In the genomic region with DNA sequence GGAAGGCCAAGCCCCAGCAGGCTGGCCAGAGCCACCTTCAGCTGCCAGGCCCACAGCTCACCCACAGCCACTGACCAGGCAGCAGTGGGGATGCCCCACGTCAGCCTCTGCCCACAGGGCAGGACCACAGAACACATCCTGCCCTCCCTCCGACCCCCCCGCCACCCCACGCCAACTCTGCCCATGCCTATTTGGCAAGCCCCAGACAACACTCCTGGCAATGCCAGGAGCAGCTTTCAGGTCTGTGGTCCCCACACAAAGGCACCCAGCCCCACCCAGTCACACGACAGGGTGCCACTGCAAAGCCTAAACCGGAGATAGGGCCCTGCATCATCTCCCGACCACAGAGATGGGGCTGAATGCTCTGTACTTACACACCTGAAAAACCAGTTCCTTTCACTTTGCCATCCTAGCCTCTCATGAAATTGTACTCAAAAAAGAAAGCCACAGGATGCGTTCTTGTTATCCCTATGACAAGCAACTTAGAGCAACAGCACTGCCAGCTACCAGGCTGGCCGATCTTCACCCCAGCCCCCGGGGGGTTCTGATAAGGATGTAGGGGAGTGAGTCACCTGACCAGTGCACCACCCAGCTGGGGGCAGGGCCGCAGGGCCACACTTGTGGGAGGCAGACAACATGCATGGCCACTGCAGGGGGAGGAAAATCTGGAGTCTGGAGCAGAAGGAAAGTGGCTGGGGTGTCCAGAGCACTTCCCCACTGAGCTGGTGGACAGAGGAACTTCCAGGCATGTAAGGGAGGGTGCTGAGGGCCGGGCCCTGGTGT, we compare ENCODE assay signal across 10 cellular contexts. TPM values are rescaled to one million over a fixed set of nuclear protein-coding genes. Genes with fewer than 3 reads are reported as not detected.
DNase-seq lines count a peak whose midpoint lies in the region; ATAC-seq, FAIRE-seq and TF ChIP-seq lines count a peak whose summit lies in the region.
"Had no signal": no experiment of that assay in that cellular context is flagged by ENCODE, and none has a peak within 500 bp of the region (broad histone marks: within the 10 kb centered on the region; RNA-seq: fewer than 3 reads in every experiment).

No MANE protein-coding gene starts in this region.

- no peak overlapping the region for H2AFZ ChIP-seq in PC-3 (ENCODE audit: low read length)
- H2AFZ ChIP-seq in astrocyte (ENCODE audit: low read depth, low read length) = no peak overlapping the region

- H3K4me3 ChIP-seq in PC-3 (ENCODE audit: low read length) = peak overlapping the region; percentile 36; the same call in 1 of the 2 replicates
- H3K4me3 ChIP-seq in astrocyte (ENCODE audit: insufficient read depth, low read depth, low read length) = no peak overlapping the region

- peak overlapping the region; percentile 56 for H3K27ac ChIP-seq in PC-3 (ENCODE audit: low read length)
- H3K27ac ChIP-seq in astrocyte (ENCODE audit: low read depth, low read length) = no peak overlapping the region

- no peak overlapping the region for H3K9ac ChIP-seq in PC-3 (ENCODE audit: low read length)
- H3K9ac ChIP-seq in astrocyte (ENCODE audit: low read length) = no peak overlapping the region

- H3K4me3 Mint-ChIP-seq in astrocyte (ENCODE audit: unreplicated experiment) (no peak overlapping the region), progenitor cell of endocrine pancreas (ENCODE audit: low read depth) (no peak overlapping the region)

- peaks cover 8% of the 10 kb centered on the region for H3F3A ChIP-seq in PC-3 (ENCODE audit: low read length, unreplicated experiment)

- no peaks in the 10 kb centered on the region for H4K20me1 ChIP-seq in PC-3 (ENCODE audit: low read length)
- peaks cover 13% of the 10 kb centered on the region for H4K20me1 ChIP-seq in astrocyte (ENCODE audit: insufficient read depth, low read length)

- TF ChIP-seq CTCF in PC-3 (conservative IDR thresholded peaks at IDR 0.05; ENCODE audit: low read depth, low read length) = no peak
- no peak for TF ChIP-seq CTCF in astrocyte (IDR thresholded peaks at IDR 0.05; ENCODE audit: insufficient read depth, low read depth, low read length)
- TF ChIP-seq CTCF in progenitor cell of endocrine pancreas (IDR thresholded peaks at IDR 0.05; ENCODE audit: unreplicated experiment) = no peak

- peaks cover 4% of the 10 kb centered on the region for H3K36me3 Mint-ChIP-seq in astrocyte (ENCODE audit: low read depth, unreplicated experiment)
- peaks cover 6% of the 10 kb centered on the region for H3K36me3 Mint-ChIP-seq in progenitor cell of endocrine pancreas (ENCODE audit: insufficient read depth)

- CTCF ChIA-PET in PC-3 (lab: Charles Lee) = no interaction called here

- H3K4me1 Mint-ChIP-seq in astrocyte (ENCODE audit: low read depth, unreplicated experiment) (peaks cover 9% of the 10 kb centered on the region), progenitor cell of endocrine pancreas (ENCODE audit: low read depth) (peaks cover 9% of the 10 kb centered on the region)

- no peaks in the 10 kb centered on the region for H3K9me2 ChIP-seq in PC-3 (replicated peaks; ENCODE audit: low read length)

- H3K36me3 ChIP-seq in PC-3 (ENCODE audit: low read depth, low read length) = peaks cover 9% of the 10 kb centered on the region
- H3K36me3 ChIP-seq in astrocyte (ENCODE audit: insufficient read depth, low read length) = peaks cover 5% of the 10 kb centered on the region

- H3K4me1 ChIP-seq in PC-3 (ENCODE audit: insufficient read depth, low read length) (peaks cover 30% of the 10 kb centered on the region), astrocyte (ENCODE audit: insufficient read depth, low read length) (peaks cover 13% of the 10 kb centered on the region)

- ATAC-seq in PC-3 = peak; percentile 60
- no peak for ATAC-seq in left cardiac atrium
- ATAC-seq: left lobe of liver had no signal

- H3K4me2 ChIP-seq in PC-3 (ENCODE audit: low read length) (peak overlapping the region; percentile 75), astrocyte (ENCODE audit: low read length) (peak overlapping the region; percentile 17)

- peaks cover 10% of the 10 kb centered on the region for H3K27me3 Mint-ChIP-seq in astrocyte (ENCODE audit: low read depth, unreplicated experiment)
- H3K27me3 Mint-ChIP-seq in progenitor cell of endocrine pancreas = peaks cover 4% of the 10 kb centered on the region

- peak; percentile 28 for DNase-seq in activated CD4-positive, alpha-beta T cell treated with anti-CD3 and anti-CD28 coated beads for 48 hours
- no peak for DNase-seq in activated CD4-positive, alpha-beta T cell treated with anti-CD3 and anti-CD28 coated beads, Interleukin-2, amount 50 U/mL, for 4 hours
- DNase-seq in PC-3 (peak; percentile 88), astrocyte (ENCODE audit: low read depth) (no peak), progenitor cell of endocrine pancreas (ENCODE audit: low spot score, unreplicated experiment) (no peak), COLO829 (ENCODE audit: low spot score) (no peak), left cardiac atrium (no peak), inferior parietal cortex (ENCODE audit: extremely low spot score) (no peak)
- DNase-seq: cerebellar nuclear complex had no signal

- intact Hi-C loops in PC-3 (cut with micrococcal nuclease) (no loop called here), left cardiac atrium (cut with DNase I) (no loop called here)

- no peak for FAIRE-seq in astrocyte (lab: Jason Lieb, UNC)

- BruUV-seq in PC-3 (replicated peaks; lab: Mats Ljungman, UMichigan) = no TSS peak

- H3K9me3 Mint-ChIP-seq in astrocyte (ENCODE audit: unreplicated experiment) (no peaks in the 10 kb centered on the region), progenitor cell of endocrine pancreas (ENCODE audit: low read depth) (no peaks in the 10 kb centered on the region)

- H3K9me3 ChIP-seq in PC-3 (ENCODE audit: low read length) (no peaks in the 10 kb centered on the region), astrocyte (ENCODE audit: insufficient read depth, low read depth, low read length) (no peaks in the 10 kb centered on the region)

- H3K27me3 ChIP-seq in PC-3 (ENCODE audit: low read length) (no peaks in the 10 kb centered on the region), astrocyte (ENCODE audit: insufficient read depth, low read length) (no peaks in the 10 kb centered on the region)

- H3K79me2 ChIP-seq in PC-3 (ENCODE audit: low read length) = no peaks in the 10 kb centered on the region
- H3K79me2 ChIP-seq in astrocyte (ENCODE audit: insufficient read depth, low read length) = no peaks in the 10 kb centered on the region

- POLR2A ChIA-PET in PC-3 (lab: Charles Lee; ENCODE audit: unreplicated experiment) = interaction anchor here (0.5 to 0.6 kb wide), 3 partner anchors 10 to 325 kb away, joined by 3 to 4 read pairs (median 4); no protein-coding TSS in a partner anchor

- H3K27ac Mint-ChIP-seq in astrocyte (ENCODE audit: unreplicated experiment) = no peak overlapping the region
- peak overlapping the region; percentile 80 for H3K27ac Mint-ChIP-seq in progenitor cell of endocrine pancreas

RNA-seq across cellular contexts. Expression of gene UBE2G2, which starts 36.2 kb away (rescaled TPM):
- 159 and 189 TPM in 2 replicates for total RNA-seq in PC-3 (2014; rRNA removed)
- 63.8 and 74.5 TPM in 2 replicates for total RNA-seq in astrocyte
- 78.7 and 85.2 TPM in 2 replicates for total RNA-seq in progenitor cell of endocrine pancreas
- total RNA-seq in left cardiac atrium = 10 to 100 TPM; 62.0 to 83.0 TPM

RNA-seq across cellular contexts. Expression of gene SUMO3, which starts 52.4 kb away (rescaled TPM):
- 242 and 290 TPM in 2 replicates for total RNA-seq in PC-3 (2014; rRNA removed)
- total RNA-seq in astrocyte = 72.7 and 83.5 TPM in 2 replicates
- 65.0 and 73.5 TPM in 2 replicates for total RNA-seq in progenitor cell of endocrine pancreas
- 10 to 100 TPM; 71.2 to 93.3 TPM for total RNA-seq in left cardiac atrium

RNA-seq across cellular contexts. Expression of gene TSPEAR, which starts 54.0 kb away (rescaled TPM):
- total RNA-seq in PC-3 (2014; rRNA removed) = 2.1 and 3.2 TPM in 2 replicates
- total RNA-seq in astrocyte = not detected in 2 replicates
- total RNA-seq in progenitor cell of endocrine pancreas = not detected in 2 replicates
- total RNA-seq in left cardiac atrium = 1 to 10 TPM in 1 of 2 donors, under 1 TPM in 1; 0.39 to 1.6 TPM
- total RNA-seq: left lobe of liver had no signal

Comparison
In these comparisons a context has a peak if more than half of its experiments do, and no peak if none do; other contexts are left out.
1. DNase-seq: peak in activated CD4-positive, alpha-beta T cell treated with anti-CD3 and anti-CD28 coated beads for 48 hours (single experiment) and PC-3 (single experiment); none in activated CD4-positive, alpha-beta T cell treated with anti-CD3 and anti-CD28 coated beads, Interleukin-2, amount 50 U/mL, for 4 hours (0 of 2), astrocyte (single experiment), progenitor cell of endocrine pancreas (single experiment), COLO829 (single experiment), left cardiac atrium (single experiment) and inferior parietal cortex (single experiment).